ENCODE assay signal across 1 cellular context in genomic region chr1:89820423-89821321, GRCh38.
A peak's percentile ranks its signal among the peaks of the same experiment; 100 is the strongest.
TF ChIP-seq lines count a peak whose summit lies in the region.

Gene LRRC8D, plus strand, starts transcription at chr1:89821032. Its CDS starts 112,037 bp downstream, at chr1:89933069.

TF ChIP-seq in HepG2, 621 proteins besides CTCF, POLR2A, EP300 and RAD21 (continued from another document and continues in another):
- TF ChIP-seq SNAPC4 (CRISPR knock-in tag; IDR thresholded peaks at IDR 0.05) (peak; percentile 53; the same call in 1 of the 2 replicates), SATB2 (CRISPR knock-in tag; IDR thresholded peaks at IDR 0.05) (0 out of 2 replicates have a peak, but pooled peaks have one; percentile 59), ATF4 (CRISPR knock-in tag; IDR thresholded peaks at IDR 0.05) (peak in 1 of 2 experiments; percentile 73; a peak in 2 of 4 replicates), BCL6 (CRISPR knock-in tag; IDR thresholded peaks at IDR 0.05) (no peak), MIXL1 (CRISPR knock-in tag; IDR thresholded peaks at IDR 0.05) (no peak), MXI1 (IDR thresholded peaks at IDR 0.05; ENCODE audit: borderline replicate concordance, low read depth, low read length) (peak; percentile 78; the same call in 1 of the 3 replicates), CEBPZ (IDR thresholded peaks at IDR 0.05; ENCODE audit: low read length) (no peak), MLXIP (CRISPR knock-in tag; IDR thresholded peaks at IDR 0.05; ENCODE audit: borderline replicate concordance) (no peak), RCOR2 (CRISPR knock-in tag; IDR thresholded peaks at IDR 0.05) (no peak), ZBTB49 (CRISPR knock-in tag; IDR thresholded peaks at IDR 0.05; ENCODE audit: borderline replicate concordance) (no peak), MTA1 (CRISPR knock-in tag; IDR thresholded peaks at IDR 0.05; ENCODE audit: borderline replicate concordance) (no peak), ZMYM2 (CRISPR knock-in tag; IDR thresholded peaks at IDR 0.05) (peak; percentile 51; the same call in 1 of the 2 replicates), SP140L (CRISPR knock-in tag; IDR thresholded peaks at IDR 0.05; ENCODE audit: borderline replicate concordance) (no peak), ZNF580 (CRISPR knock-in tag; IDR thresholded peaks at IDR 0.05; ENCODE audit: borderline replicate concordance, low read depth) (no peak), ZSCAN30 (CRISPR knock-in tag; IDR thresholded peaks at IDR 0.05) (no peak), IRF9 (CRISPR knock-in tag; IDR thresholded peaks at IDR 0.05; ENCODE audit: borderline replicate concordance) (no peak), GTF2F1 (IDR thresholded peaks at IDR 0.05; ENCODE audit: low read length) (no peak), KDM5B (CRISPR knock-in tag; IDR thresholded peaks at IDR 0.05; ENCODE audit: borderline replicate concordance) (peak; percentile 78; the same call in 1 of the 2 replicates), ZBTB20 (CRISPR knock-in tag; IDR thresholded peaks at IDR 0.05; ENCODE audit: borderline replicate concordance, low read depth) (0 out of 2 replicates have a peak, but pooled peaks have one; percentile 42), GABPA (IDR thresholded peaks at IDR 0.05; ENCODE audit: low read depth, low read length) (no peak), GABPA (CRISPR knock-in tag; IDR thresholded peaks at IDR 0.05; ENCODE audit: low read depth) (no peak), ZNF616 (CRISPR knock-in tag; IDR thresholded peaks at IDR 0.05; ENCODE audit: low read depth) (no peak), HNRNPH1 (optimal IDR thresholded peaks at IDR 0.05; ENCODE audit: low read depth, low read length) (no peak), PCBP2 (optimal IDR thresholded peaks at IDR 0.05; ENCODE audit: low read depth, low read length, poor library complexity, severe bottlenecking) (no peak), EED (CRISPR knock-in tag; IDR thresholded peaks at IDR 0.05) (no peak), JUND (CRISPR knock-in tag; IDR thresholded peaks at IDR 0.05) (no peak), GZF1 (CRISPR knock-in tag; IDR thresholded peaks at IDR 0.05) (peak; percentile 30; the same call in 1 of the 2 replicates), PRMT3 (CRISPR knock-in tag; IDR thresholded peaks at IDR 0.05; ENCODE audit: borderline replicate concordance, low read depth) (peak; percentile 39; the same call in 1 of the 2 replicates), ZNF414 (CRISPR knock-in tag; IDR thresholded peaks at IDR 0.05) (0 out of 2 replicates have a peak, but pooled peaks have one; percentile 54), TRIM22 (IDR thresholded peaks at IDR 0.05) (no peak), HMGXB3 (CRISPR knock-in tag; IDR thresholded peaks at IDR 0.05; ENCODE audit: borderline replicate concordance) (0 out of 2 replicates have a peak, but pooled peaks have one; percentile 28), TBX3 (IDR thresholded peaks at IDR 0.05; ENCODE audit: borderline replicate concordance) (no peak)
